Comparison of ENCODE assay signal across 11 cellular contexts in the genomic region with DNA sequence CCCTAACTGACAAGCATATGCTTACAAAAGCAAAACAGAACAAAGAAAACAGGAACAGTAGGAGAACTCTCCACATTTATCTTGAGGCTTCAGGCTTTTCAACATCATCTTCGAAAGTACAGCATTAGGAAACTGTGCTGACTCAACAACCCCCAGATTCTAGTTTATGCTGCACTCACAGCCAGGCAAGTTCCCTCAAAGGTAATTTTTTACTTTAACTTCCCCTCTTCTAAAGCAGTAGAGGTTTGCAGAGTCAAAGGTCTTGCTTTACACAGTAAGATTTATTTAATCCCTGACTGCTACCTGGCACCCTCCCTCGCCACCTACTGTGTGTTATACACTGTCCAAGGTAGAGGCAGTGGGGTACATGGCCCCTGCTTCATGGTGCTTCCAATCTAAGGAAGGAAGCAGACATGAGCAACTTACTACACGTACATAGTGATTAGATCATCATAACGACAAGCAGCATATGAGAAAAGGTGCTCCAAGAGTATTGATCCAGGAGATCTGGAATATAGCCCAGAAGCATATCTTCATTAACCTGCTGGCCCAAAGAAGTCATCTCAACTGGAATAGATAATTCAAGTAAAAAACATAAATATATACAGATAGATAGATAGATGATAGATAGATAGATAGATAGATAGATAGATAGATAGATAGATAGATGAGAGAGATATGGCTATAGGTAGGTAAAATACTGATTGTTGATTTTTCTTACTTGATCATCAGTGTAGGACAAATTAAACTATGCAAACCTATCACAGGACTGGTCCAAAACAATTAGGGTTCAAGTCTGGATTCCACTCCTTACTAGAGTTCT.
DNase-seq lines count a peak whose midpoint lies in the region; ATAC-seq and TF ChIP-seq lines count a peak whose summit lies in the region.
"Had no signal": no experiment of that assay in that cellular context is flagged by ENCODE, and none has a peak within 500 bp of the region (broad histone marks: within the 10 kb centered on the region; RNA-seq: fewer than 3 reads in every experiment).

No MANE protein-coding gene starts in this region.

- no peak for TF ChIP-seq CTCF in HL-60 (IDR thresholded peaks at IDR 0.05; ENCODE audit: insufficient read depth, low read length)
- TF ChIP-seq CTCF in lower lobe of right lung (IDR thresholded peaks at IDR 0.05), result no peak

- no peaks in the 10 kb centered on the region for H3K36me3 ChIP-seq in lower lobe of right lung
- no peaks in the 10 kb centered on the region for H3K36me3 ChIP-seq in aorta (ENCODE audit: control insufficient read depth in 1 of 2, insufficient read depth in 2 of 2, low read length in 1 of 2)
- H3K36me3 ChIP-seq: thoracic aorta had no signal

- H3K27ac ChIP-seq in HL-60 (replicated peaks) (peak overlapping the region; percentile 51; the same call in 1 of the 2 replicates), lower lobe of right lung (peak overlapping the region; percentile 58), aorta (ENCODE audit: low read depth in 1 of 2, low read length in 2 of 2) (no peak overlapping the region)
- H3K27ac ChIP-seq: thoracic aorta had no signal

- peaks cover 40% of the 10 kb centered on the region for H3K4me1 ChIP-seq in lower lobe of right lung
- H3K4me1 ChIP-seq in aorta (ENCODE audit: control insufficient read depth in 1 of 2, insufficient read depth in 2 of 2, low read length in 2 of 2), result no peaks in the 10 kb centered on the region

- H3K9me3 ChIP-seq in lower lobe of right lung (no peaks in the 10 kb centered on the region), aorta (ENCODE audit: control insufficient read depth, low read length) (no peaks in the 10 kb centered on the region)
- H3K9me3 ChIP-seq: Caco-2, thoracic aorta had no signal

- intact Hi-C loops in lower lobe of right lung (cut with DNase I), result no loop called here
- intact Hi-C loops in aorta (cut with DNase I), result no loop called here

- ATAC-seq in lower lobe of right lung (peak; percentile 73), GM18511 (IDR thresholded peaks at IDR 0.05; ENCODE audit: unreplicated experiment) (no peak), GM21619 (IDR thresholded peaks at IDR 0.05; ENCODE audit: unreplicated experiment) (no peak), aorta (ENCODE audit: low FRiP score) (no peak)
- ATAC-seq: foreskin keratinocyte had no signal

- H3K4me3 ChIP-seq in HL-60 (replicated peaks; ENCODE audit: insufficient read depth, low read length), result no peak overlapping the region
- H3K4me3 ChIP-seq in lower lobe of right lung, result no peak overlapping the region
- H3K4me3 ChIP-seq in aorta (ENCODE audit: low read length in 2 of 2), result no peak overlapping the region
- H3K4me3 ChIP-seq: thoracic aorta had no signal

- DNase-seq in A172 (ENCODE audit: low spot score) (peak; percentile 18), HL-60 (ENCODE audit: low read depth in 1 of 2, low spot score in 1 of 2) (peak in 1 of 2 experiments; percentile 78), brain pericyte (ENCODE audit: low read depth, low spot score) (peak; percentile 44), lower lobe of right lung (no peak), NCI-H2196 treated with DMSO at 0.1 percent for 48 hours (lab: John Stamatoyannopoulos, UW; ENCODE audit: unreplicated experiment) (no peak), aorta (no peak)
- DNase-seq: Caco-2 had no signal

- no peaks in the 10 kb centered on the region for H3K27me3 ChIP-seq in HL-60 (ENCODE audit: insufficient read depth, poor library complexity, severe bottlenecking)
- no peaks in the 10 kb centered on the region for H3K27me3 ChIP-seq in lower lobe of right lung (ENCODE audit: low read depth)
- no peaks in the 10 kb centered on the region for H3K27me3 ChIP-seq in aorta (ENCODE audit: control insufficient read depth in 1 of 2, insufficient read depth in 2 of 2, low read length in 1 of 2)
- H3K27me3 ChIP-seq: foreskin keratinocyte had no signal

- WGBS in aorta, 2 donors, result 88 to 89% methylated on average over 4 of the region's 4 CpGs

Comparison
In these comparisons a context has a peak if more than half of its experiments do, and no peak if none do; other contexts are left out.
1. DNase-seq: peak in A172 (single experiment) and brain pericyte (single experiment); none in lower lobe of right lung (single experiment), NCI-H2196 treated with DMSO at 0.1 percent for 48 hours (single experiment) and aorta (0 of 2).
2. H3K27ac ChIP-seq: peak in HL-60 (single experiment) and lower lobe of right lung (single experiment); none in aorta (0 of 2).
3. ATAC-seq: peak in lower lobe of right lung (2 of 2); none in GM18511 (single experiment), GM21619 (single experiment) and aorta (single experiment).